ENCODE assay signal across 18 cellular contexts in genomic region chr15:40059821-40060220, GRCh38.
"Had no signal": no experiment of that assay in that cellular context is flagged by ENCODE, and none has a peak within 500 bp of the region (broad histone marks: within the 10 kb centered on the region; RNA-seq: fewer than 3 reads in every experiment).

No MANE protein-coding gene starts in this region.

- H3K9me3 ChIP-seq: colonic mucosa, gastrocnemius medialis, mucosa of descending colon, pancreas, tibial artery, uterus had no signal

- H3K27ac Mint-ChIP-seq: activated naive CD8-positive, alpha-beta T cell treated with anti-CD3 and anti-CD28 coated beads for 36 hours; naive B cell; T-helper 17 cell had no signal

- H3K4me1 ChIP-seq: uterus had no signal

- H3K27ac ChIP-seq: colonic mucosa, gastrocnemius medialis, pancreas, tibial artery, uterus, VCaP had no signal

- ATAC-seq: esophagus mucosa, gastrocnemius medialis, left ventricle myocardium superior, mucosa of descending colon, pancreas, sciatic nerve, T-helper 17 cell had no signal

- H3K4me3 ChIP-seq: colonic mucosa, gastrocnemius medialis, mucosa of descending colon, pancreas, tibial artery, uterus had no signal

- H3K36me3 ChIP-seq: colonic mucosa, gastrocnemius medialis, pancreas, tibial artery, uterus had no signal

- H3K4me3 Mint-ChIP-seq: activated naive CD8-positive, alpha-beta T cell treated with anti-CD3 and anti-CD28 coated beads for 36 hours; naive B cell; T-helper 17 cell had no signal

- H3K27me3 Mint-ChIP-seq: activated naive CD8-positive, alpha-beta T cell treated with anti-CD3 and anti-CD28 coated beads for 36 hours; naive B cell had no signal

- FAIRE-seq: pancreas had no signal

- H3K27me3 ChIP-seq: colonic mucosa, gastrocnemius medialis, pancreas, tibial artery, uterus had no signal

- H3K9me3 Mint-ChIP-seq: activated naive CD8-positive, alpha-beta T cell treated with anti-CD3 and anti-CD28 coated beads for 36 hours; naive B cell had no signal

- DNase-seq: activated CD4-positive, alpha-beta T cell treated with anti-CD3 and anti-CD28 coated beads for 1 hour; activated naive CD8-positive, alpha-beta T cell treated with anti-CD3 and anti-CD28 coated beads for 36 hours; amniotic stem cell; central memory CD4-positive, alpha-beta T cell; colonic mucosa; gastrocnemius medialis; left ventricle myocardium superior; mucosa of descending colon; naive B cell; pancreas; stimulated activated naive CD4-positive, alpha-beta T cell; substantia nigra; T-helper 17 cell; uterus had no signal
